ENCODE assay signal across 12 cellular contexts in genomic region chr2:227862741-227863588, GRCh38. TPM values are rescaled to one million over a fixed set of nuclear protein-coding genes. Genes with fewer than 3 reads are reported as not detected.
DNase-seq lines count a peak whose midpoint lies in the region; ATAC-seq, FAIRE-seq and TF ChIP-seq lines count a peak whose summit lies in the region.
"Had no signal": no experiment of that assay in that cellular context is flagged by ENCODE, and none has a peak within 500 bp of the region (broad histone marks: within the 10 kb centered on the region; RNA-seq: fewer than 3 reads in every experiment).

No MANE protein-coding gene starts in this region.

- TF ChIP-seq CTCF in astrocyte (IDR thresholded peaks at IDR 0.05; ENCODE audit: insufficient read depth, low read depth, low read length) (no peak), colonic mucosa (IDR thresholded peaks at IDR 0.05) (no peak)

- H3K27ac Mint-ChIP-seq in astrocyte (ENCODE audit: unreplicated experiment), result peak overlapping the region; percentile 94

- H3K4me2 ChIP-seq in astrocyte (ENCODE audit: low read length), result peak overlapping the region; percentile 64
- H3K4me2 ChIP-seq: BLaER1 had no signal

- H3K4me1 ChIP-seq in astrocyte (ENCODE audit: insufficient read depth, low read length), result peaks cover 17% of the 10 kb centered on the region
- peaks cover 12% of the 10 kb centered on the region for H3K4me1 ChIP-seq in iPS-15b (ENCODE audit: control insufficient read depth, insufficient read depth, low read length)
- H3K4me1 ChIP-seq in colonic mucosa, result no peaks in the 10 kb centered on the region
- H3K4me1 ChIP-seq: BLaER1 had no signal

- intact Hi-C loops in colonic mucosa (cut with DNase I), result loop anchor here (5.0 to 10.0 kb wide), 2 partner anchors 206 to 458 kb away; no protein-coding TSS in a partner anchor

- DNase-seq in A172 (ENCODE audit: low spot score), result peak; percentile 94
- DNase-seq in HT-29 (ENCODE audit: low spot score), result peak; percentile 59
- peak; percentile 85 for DNase-seq in astrocyte (ENCODE audit: low read depth)
- DNase-seq in NOMO-1 (lab: John Stamatoyannopoulos, UW; ENCODE audit: unreplicated experiment in 2 of 2), result no peak
- no peak for DNase-seq in colonic mucosa
- no peak for DNase-seq in SIG-M5 (lab: John Stamatoyannopoulos, UW)
- DNase-seq: WERI-Rb-1 had no signal

- no peaks in the 10 kb centered on the region for H3K79me2 ChIP-seq in astrocyte (ENCODE audit: insufficient read depth, low read length)

- peaks cover 22% of the 10 kb centered on the region for H3K4me1 Mint-ChIP-seq in astrocyte (ENCODE audit: low read depth, unreplicated experiment)
- H3K4me1 Mint-ChIP-seq: central memory CD8-positive, alpha-beta T cell had no signal

- H3K4me3 Mint-ChIP-seq in astrocyte (ENCODE audit: unreplicated experiment), result peak overlapping the region; percentile 30
- H3K4me3 Mint-ChIP-seq: central memory CD8-positive, alpha-beta T cell; nephron had no signal

- H3K27ac ChIP-seq in astrocyte (ENCODE audit: low read depth, low read length), result peak overlapping the region; percentile 73
- no peak overlapping the region for H3K27ac ChIP-seq in colonic mucosa
- H3K27ac ChIP-seq: BLaER1, WERI-Rb-1 had no signal

- H3K36me3 ChIP-seq in astrocyte (ENCODE audit: insufficient read depth, low read length) (no peaks in the 10 kb centered on the region), iPS-15b (ENCODE audit: control insufficient read depth, insufficient read depth, low read length) (no peaks in the 10 kb centered on the region), colonic mucosa (no peaks in the 10 kb centered on the region)
- H3K36me3 ChIP-seq: BLaER1, WERI-Rb-1 had no signal

- no peaks in the 10 kb centered on the region for H3K36me3 Mint-ChIP-seq in astrocyte (ENCODE audit: low read depth, unreplicated experiment)

- no peaks in the 10 kb centered on the region for H3K9me3 Mint-ChIP-seq in astrocyte (ENCODE audit: unreplicated experiment)
- H3K9me3 Mint-ChIP-seq: central memory CD8-positive, alpha-beta T cell; nephron had no signal

- H3K4me3 ChIP-seq in astrocyte (ENCODE audit: insufficient read depth, low read depth, low read length) (peak overlapping the region; percentile 13), iPS-15b (ENCODE audit: low read depth, low read length) (peak overlapping the region; percentile 8), colonic mucosa (no peak overlapping the region)
- H3K4me3 ChIP-seq: BLaER1 had no signal

- H2AFZ ChIP-seq in astrocyte (ENCODE audit: low read depth, low read length), result peak overlapping the region; percentile 42

- H3K9me3 ChIP-seq in astrocyte (ENCODE audit: insufficient read depth, low read depth, low read length), result no peaks in the 10 kb centered on the region
- no peaks in the 10 kb centered on the region for H3K9me3 ChIP-seq in iPS-15b (ENCODE audit: control insufficient read depth, insufficient read depth, low read length)
- H3K9me3 ChIP-seq in colonic mucosa, result no peaks in the 10 kb centered on the region
- H3K9me3 ChIP-seq: BLaER1 had no signal

- H3K27me3 ChIP-seq in astrocyte (ENCODE audit: insufficient read depth, low read length) (no peaks in the 10 kb centered on the region), iPS-15b (ENCODE audit: control insufficient read depth, insufficient read depth, low read length) (no peaks in the 10 kb centered on the region), colonic mucosa (no peaks in the 10 kb centered on the region)
- H3K27me3 ChIP-seq: BLaER1 had no signal

- no peaks in the 10 kb centered on the region for H4K20me1 ChIP-seq in astrocyte (ENCODE audit: insufficient read depth, low read length)
- H4K20me1 ChIP-seq: BLaER1 had no signal

- FAIRE-seq in astrocyte (lab: Jason Lieb, UNC), result peak; percentile 76

- H3K27me3 Mint-ChIP-seq in astrocyte (ENCODE audit: low read depth, unreplicated experiment), result no peaks in the 10 kb centered on the region
- H3K27me3 Mint-ChIP-seq: central memory CD8-positive, alpha-beta T cell had no signal

- H3K9ac ChIP-seq in astrocyte (ENCODE audit: low read length) (peak overlapping the region; percentile 40), iPS-15b (ENCODE audit: low read depth, low read length) (no peak overlapping the region), colonic mucosa (ENCODE audit: low read depth in 2 of 2, low read length in 2 of 2) (no peak overlapping the region)
- H3K9ac ChIP-seq: BLaER1 had no signal

- no peak for ATAC-seq in HG02870 (IDR thresholded peaks at IDR 0.05; ENCODE audit: unreplicated experiment)

RNA-seq across cellular contexts. Expression of gene DAW1, which starts 8.5 kb away (rescaled TPM):
- 1.7 and 2.0 TPM in 2 replicates for total RNA-seq in A172 (2014; rRNA removed; shearing (Covaris generic))
- total RNA-seq in HT-29 (2014; rRNA removed; shearing (Covaris generic)), result not detected in 2 replicates
- 0.75 and 0.86 TPM in 2 replicates for total RNA-seq in astrocyte
- not detected for total RNA-seq in colonic mucosa

RNA-seq across cellular contexts. Expression of gene CCL20, which starts 49.3 kb away (rescaled TPM):
- total RNA-seq in A172 (2014; rRNA removed; shearing (Covaris generic)), result not detected in 2 replicates
- 0.18 and 0.31 TPM in 2 replicates for total RNA-seq in HT-29 (2014; rRNA removed; shearing (Covaris generic))
- total RNA-seq in astrocyte (not detected in 2 replicates), colonic mucosa (10 to 100 TPM; 11.5 to 43.5 TPM)

Comparison
In these comparisons a context has a peak if more than half of its experiments do, and no peak if none do; other contexts are left out.
1. DNase-seq: peak in A172 (single experiment), HT-29 (single experiment) and astrocyte (single experiment); none in NOMO-1 (0 of 2), colonic mucosa (single experiment) and SIG-M5 (single experiment).